Comparison of ENCODE assay signal across 8 cellular contexts in the genomic region with DNA sequence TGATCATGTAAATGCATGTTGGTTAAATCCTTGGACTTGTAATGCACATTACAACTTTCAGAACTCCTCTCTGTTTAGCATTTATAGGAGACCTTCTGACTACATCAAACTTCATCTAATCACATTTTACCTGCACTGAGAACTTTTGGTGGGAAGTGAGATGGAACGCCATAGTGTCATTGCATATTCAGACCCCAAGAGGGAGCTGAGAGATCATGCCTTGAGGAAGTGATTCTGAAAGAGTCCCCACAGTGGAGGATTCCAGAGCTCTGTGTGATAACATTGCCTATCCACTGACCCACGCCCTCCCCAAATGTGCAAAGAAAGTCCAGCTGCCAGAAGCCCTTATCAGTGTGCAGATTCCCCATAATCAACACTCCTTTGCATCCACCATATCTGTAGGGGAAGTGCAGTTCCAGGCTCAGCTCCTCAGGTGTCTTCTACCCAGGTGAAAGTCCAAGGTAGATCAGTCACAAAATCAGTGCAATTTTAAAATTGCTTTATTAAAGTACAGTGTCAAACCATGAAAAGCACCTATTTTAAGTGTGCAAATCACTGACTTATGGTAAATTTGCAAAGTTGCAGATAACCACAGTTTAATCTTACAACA.
DNase-seq lines count a peak whose midpoint lies in the region; ATAC-seq and TF ChIP-seq lines count a peak whose summit lies in the region.

No MANE protein-coding gene starts in this region.

- H4K20me1 ChIP-seq in DND-41 (ENCODE audit: insufficient read depth, low read length) = no peaks in the 10 kb centered on the region

- H3K4me1 ChIP-seq in DND-41 (ENCODE audit: insufficient read depth, low read length) = no peaks in the 10 kb centered on the region
- H3K4me1 ChIP-seq in RWPE2 (ENCODE audit: insufficient read depth, poor library complexity, severe bottlenecking) = no peaks in the 10 kb centered on the region

- peak; percentile 16 for DNase-seq in DND-41
- DNase-seq in HFF-Myc (ENCODE audit: extremely low read depth, low read depth) = peak; percentile 12
- DNase-seq in RWPE2 (ENCODE audit: low spot score) = no peak
- DNase-seq in foreskin fibroblast = peak; percentile 2 to 10
- no peak for DNase-seq in retinal pigment epithelial cell (ENCODE audit: low read depth)
- no peak for DNase-seq in GM19238 (ENCODE audit: insufficient read length, low spot score)
- no peak for DNase-seq in stimulated activated CD4-positive, alpha-beta T cell treated with anti-CD3 and anti-CD28 coated beads, Interleukin-4, amount 100 ng/mL, for 4 hours

- H3K27me3 ChIP-seq in DND-41 (ENCODE audit: insufficient read depth, low read length, poor library complexity) (no peaks in the 10 kb centered on the region), RWPE2 (ENCODE audit: insufficient read depth, poor library complexity, severe bottlenecking) (peaks cover 4% of the 10 kb centered on the region)

- peak; percentile 71 for ATAC-seq in DND-41 (ENCODE audit: insufficient read depth, low read depth)
- peak; percentile 78; the same call in 2 of the 3 replicates for ATAC-seq in RWPE2 (ENCODE audit: low read depth)
- no peak for ATAC-seq in GM18498 (IDR thresholded peaks at IDR 0.05; ENCODE audit: unreplicated experiment)

- H3K4me3 ChIP-seq in DND-41 (ENCODE audit: low read depth in 1 of 2, low read length in 2 of 2) = no peak overlapping the region
- no peak overlapping the region for H3K4me3 ChIP-seq in HFF-Myc (replicated peaks; ENCODE audit: low read depth, low read length)
- H3K4me3 ChIP-seq in RWPE2 (ENCODE audit: severe bottlenecking) = no peak overlapping the region
- no peak overlapping the region for H3K4me3 ChIP-seq in foreskin fibroblast (ENCODE audit: low read depth in 1 of 2, low read length in 2 of 2)
- no peak overlapping the region for H3K4me3 ChIP-seq in retinal pigment epithelial cell (ENCODE audit: low read length)

- TF ChIP-seq CTCF in DND-41 (IDR thresholded peaks at IDR 0.05; ENCODE audit: borderline replicate concordance, extremely low read depth, low read length, poor library complexity, severe bottlenecking) (peak; percentile 78), HFF-Myc (IDR thresholded peaks at IDR 0.05; ENCODE audit: low read depth, low read length, missing control alignments) (peak; percentile 72), RWPE2 (IDR thresholded peaks at IDR 0.05; ENCODE audit: poor library complexity, severe bottlenecking) (peak; percentile 82), foreskin fibroblast (IDR thresholded peaks at IDR 0.05; ENCODE audit: low read depth, low read length) (peak; percentile 63), retinal pigment epithelial cell (conservative IDR thresholded peaks at IDR 0.05; ENCODE audit: low read depth, low read length) (peak; percentile 90)

- H3K27ac ChIP-seq in DND-41 (ENCODE audit: low read length) (no peak overlapping the region), RWPE2 (ENCODE audit: poor library complexity, severe bottlenecking) (no peak overlapping the region)

- H3K36me3 ChIP-seq in DND-41 (ENCODE audit: insufficient read depth, low read length) (no peaks in the 10 kb centered on the region), RWPE2 (ENCODE audit: low read depth) (no peaks in the 10 kb centered on the region)

- no peak overlapping the region for H3K4me2 ChIP-seq in DND-41 (ENCODE audit: insufficient read depth, low read length)

- H2AFZ ChIP-seq in DND-41 (ENCODE audit: low read depth, low read length) = no peak overlapping the region

- H3K9me3 ChIP-seq in DND-41 (ENCODE audit: insufficient read depth, low read length, severe bottlenecking) (no peaks in the 10 kb centered on the region), RWPE2 (ENCODE audit: severe bottlenecking) (no peaks in the 10 kb centered on the region)

- no peaks in the 10 kb centered on the region for H3K79me2 ChIP-seq in DND-41 (ENCODE audit: insufficient read depth, low read length)

- no peak overlapping the region for H3K9ac ChIP-seq in DND-41 (ENCODE audit: low read depth, low read length)

Comparison
In these comparisons a context has a peak if more than half of its experiments do, and no peak if none do; other contexts are left out.
1. DNase-seq: peak in DND-41 (single experiment), HFF-Myc (single experiment) and foreskin fibroblast (2 of 2); none in RWPE2 (single experiment), retinal pigment epithelial cell (single experiment), GM19238 (single experiment) and stimulated activated CD4-positive, alpha-beta T cell treated with anti-CD3 and anti-CD28 coated beads, Interleukin-4, amount 100 ng/mL, for 4 hours (0 of 2).
2. Peak in every context shown above with its lines, with median percentiles within 50 percentile points of each other: CTCF ChIP-seq.